25 cellular contexts compared by ENCODE assay signal in genomic region chr3:161859057-161859456, GRCh38.
"Had no signal": no experiment of that assay in that cellular context is flagged by ENCODE, and none has a peak within 500 bp of the region (broad histone marks: within the 10 kb centered on the region; RNA-seq: fewer than 3 reads in every experiment).

No MANE protein-coding gene starts in this region.

- ATAC-seq: psoas muscle; right cardiac atrium; right lobe of liver; stimulated activated effector memory CD8-positive, alpha-beta T cell treated with anti-CD3 and anti-CD28 coated beads, Interleukin-12 subunit alpha, Interleukin-12 subunit beta, amount 100 ng/mL, for 72 hours; stimulated activated naive B cell treated with anti-CD40 and anti-IgM and Interleukin-4, amounts not matched to agents 10 μg/mL and 1 μg/mL and 100 μg/mL, for 72 hours had no signal

- H3K36me3 ChIP-seq: neural progenitor cell, ovary, right lobe of liver, sigmoid colon, stomach, thoracic aorta, thyroid gland, tibial nerve, upper lobe of left lung, vagina had no signal

- FAIRE-seq: small intestine, urothelium cell line had no signal

- H3K27me3 ChIP-seq: neural progenitor cell, ovary, right lobe of liver, sigmoid colon, stomach, thyroid gland, tibial nerve, upper lobe of left lung, vagina had no signal

- H3K4me2 ChIP-seq: neural progenitor cell had no signal

- H3K79me2 ChIP-seq: parathyroid adenoma had no signal

- H2AFZ ChIP-seq: parathyroid adenoma had no signal

- DNase-seq: occipital lobe; ovary; posterior cingulate gyrus; psoas muscle; right cardiac atrium; right lobe of liver; sigmoid colon; small intestine; stimulated activated CD4-positive, alpha-beta T cell treated with anti-CD3 and anti-CD28 coated beads, Interleukin-15, amount 100 ng/mL, for 24 hours; stimulated activated CD4-positive, alpha-beta T cell treated with anti-CD3 and anti-CD28 coated beads, Interleukin-2, amount 100 ng/mL, for 24 hours; stimulated activated CD4-positive, alpha-beta T cell treated with anti-CD3 and anti-CD28 coated beads, Interleukin-2, amount 100 ng/mL, for 48 hours; stimulated activated CD4-positive, alpha-beta T cell treated with anti-CD3 and anti-CD28 coated beads, Interleukin-4, amount 100 ng/mL, for 24 hours; stimulated activated naive B cell treated with anti-CD40 and anti-IgM and Interleukin-4, amounts not matched to agents 10 μg/mL and 1 μg/mL and 100 μg/mL, for 72 hours; stimulated activated naive CD4-positive, alpha-beta T cell treated with Interleukin-2 at 50 U/mL for 16 hours; stomach; thyroid gland; trophoblast cell; upper lobe of left lung had no signal

- H3K4me1 ChIP-seq: parathyroid adenoma, psoas muscle, right lobe of liver, stomach, thyroid gland, tibial nerve, upper lobe of left lung, vagina had no signal

- H3K9me3 ChIP-seq: ovary, psoas muscle, right lobe of liver, sigmoid colon, stomach, thoracic aorta, thyroid gland, tibial nerve, upper lobe of left lung, vagina had no signal

- H3K9ac ChIP-seq: neural progenitor cell, parathyroid adenoma had no signal

- H3K27ac ChIP-seq: neural progenitor cell, ovary, parathyroid adenoma, psoas muscle, right lobe of liver, sigmoid colon, stomach, thoracic aorta, thyroid gland, tibial nerve, upper lobe of left lung, vagina had no signal

- H3K4me3 ChIP-seq: neural progenitor cell, ovary, psoas muscle, right lobe of liver, sigmoid colon, stomach, thoracic aorta, thyroid gland, tibial nerve, upper lobe of left lung, vagina had no signal
